24 cellular contexts compared by ENCODE assay signal in genomic region chr14:69490219-69490918, GRCh38. TPM values are rescaled to one million over a fixed set of nuclear protein-coding genes. Genes with fewer than 3 reads are reported as not detected.
"Had no signal": no experiment of that assay in that cellular context is flagged by ENCODE, and none has a peak within 500 bp of the region (broad histone marks: within the 10 kb centered on the region; RNA-seq: fewer than 3 reads in every experiment).

No MANE protein-coding gene starts in this region.

- H3K27ac ChIP-seq: colonic mucosa, epithelial cell of prostate, esophagus squamous epithelium, neutrophil, ovary, prostate gland, spleen, tibial nerve had no signal

- H3K4me1 ChIP-seq: colonic mucosa, esophagus squamous epithelium, prostate gland, tibial nerve had no signal

- DNase-seq: activated CD4-positive, alpha-beta memory T cell treated with anti-CD3 and anti-CD28 coated beads, Interleukin-2, amount 10 ng/mL, durations not matched to agents 7 days and 5 days; activated CD4-positive, alpha-beta T cell treated with anti-CD3 and anti-CD28 coated beads for 1 hour; activated CD4-positive, alpha-beta T cell treated with anti-CD3 and anti-CD28 coated beads, Interleukin-2, amount 10 ng/mL, durations not matched to agents 7 days and 5 days; activated CD8-positive, alpha-beta memory T cell treated with anti-CD3 and anti-CD28 coated beads, Interleukin-2, amount 50 U/mL, for 48 hours; activated naive CD8-positive, alpha-beta T cell treated with anti-CD3 and anti-CD28 coated beads, Interleukin-2, amount 50 U/mL, for 24 hours; activated T-cell treated with anti-CD3 and anti-CD28 coated beads, Interleukin-2, amount 50 U/mL, for 24 hours; amygdala; colonic mucosa; effector CD8-positive, alpha-beta T cell; esophagus squamous epithelium; glutamatergic neuron; islet precursor cell; mammary epithelial cell; ovary; spleen; stimulated activated naive CD4-positive, alpha-beta T cell; T-helper 2 cell had no signal

- H3K9me3 ChIP-seq: colonic mucosa, esophagus squamous epithelium, neutrophil, ovary, prostate gland, spleen, tibial nerve had no signal

- H3K4me1 Mint-ChIP-seq: activated CD4-positive, alpha-beta memory T cell treated with anti-CD3 and anti-CD28 coated beads, Interleukin-2, amount 10 ng/mL, durations not matched to agents 7 days and 5 days; activated CD4-positive, alpha-beta T cell treated with anti-CD3 and anti-CD28 coated beads, Interleukin-2, amount 10 ng/mL, durations not matched to agents 7 days and 5 days; activated naive CD4-positive, alpha-beta T cell treated with anti-CD3 and anti-CD28 coated beads, Interleukin-2, amount 50 U/mL, for 24 hours; activated naive CD8-positive, alpha-beta T cell treated with anti-CD3 and anti-CD28 coated beads, Interleukin-2, amount 50 U/mL, for 24 hours; central memory CD8-positive, alpha-beta T cell had no signal

- H3K4me3 ChIP-seq: colonic mucosa, esophagus squamous epithelium, ovary, prostate gland, spleen, tibial nerve had no signal

- H3K27me3 ChIP-seq: ovary had no signal

- ATAC-seq: activated naive CD8-positive, alpha-beta T cell treated with anti-CD3 and anti-CD28 coated beads, Interleukin-2, amount 50 U/mL, for 24 hours had no signal

- H3K4me3 Mint-ChIP-seq: activated CD4-positive, alpha-beta memory T cell treated with anti-CD3 and anti-CD28 coated beads, Interleukin-2, amount 10 ng/mL, durations not matched to agents 7 days and 5 days; activated CD4-positive, alpha-beta T cell treated with anti-CD3 and anti-CD28 coated beads, Interleukin-2, amount 10 ng/mL, durations not matched to agents 7 days and 5 days; activated naive CD4-positive, alpha-beta T cell treated with anti-CD3 and anti-CD28 coated beads, Interleukin-2, amount 50 U/mL, for 24 hours; activated naive CD8-positive, alpha-beta T cell treated with anti-CD3 and anti-CD28 coated beads, Interleukin-2, amount 50 U/mL, for 24 hours; activated T-cell treated with anti-CD3 and anti-CD28 coated beads, Interleukin-2, amount 50 U/mL, for 24 hours; central memory CD8-positive, alpha-beta T cell; nephron had no signal

- H3K9me3 Mint-ChIP-seq: activated CD4-positive, alpha-beta memory T cell treated with anti-CD3 and anti-CD28 coated beads, Interleukin-2, amount 10 ng/mL, durations not matched to agents 7 days and 5 days; activated CD4-positive, alpha-beta T cell treated with anti-CD3 and anti-CD28 coated beads, Interleukin-2, amount 10 ng/mL, durations not matched to agents 7 days and 5 days; activated naive CD4-positive, alpha-beta T cell treated with anti-CD3 and anti-CD28 coated beads, Interleukin-2, amount 50 U/mL, for 24 hours; activated naive CD8-positive, alpha-beta T cell treated with anti-CD3 and anti-CD28 coated beads, Interleukin-2, amount 50 U/mL, for 24 hours; activated T-cell treated with anti-CD3 and anti-CD28 coated beads, Interleukin-2, amount 50 U/mL, for 24 hours; central memory CD8-positive, alpha-beta T cell; nephron had no signal

- H3K36me3 ChIP-seq: colonic mucosa, esophagus squamous epithelium, neutrophil, ovary, prostate gland, spleen, tibial nerve had no signal

- H3K27ac Mint-ChIP-seq: activated CD4-positive, alpha-beta memory T cell treated with anti-CD3 and anti-CD28 coated beads, Interleukin-2, amount 10 ng/mL, durations not matched to agents 7 days and 5 days; activated CD4-positive, alpha-beta T cell treated with anti-CD3 and anti-CD28 coated beads, Interleukin-2, amount 10 ng/mL, durations not matched to agents 7 days and 5 days; activated naive CD4-positive, alpha-beta T cell treated with anti-CD3 and anti-CD28 coated beads, Interleukin-2, amount 50 U/mL, for 24 hours; activated naive CD8-positive, alpha-beta T cell treated with anti-CD3 and anti-CD28 coated beads, Interleukin-2, amount 50 U/mL, for 24 hours; activated T-cell treated with anti-CD3 and anti-CD28 coated beads, Interleukin-2, amount 50 U/mL, for 24 hours; nephron had no signal

RNA-seq across cellular contexts. Expression of gene PLEKHD1, which starts 5.8 kb away (rescaled TPM):
- total RNA-seq: mammary epithelial cell, tibial nerve had no signal
